In the genomic region with DNA sequence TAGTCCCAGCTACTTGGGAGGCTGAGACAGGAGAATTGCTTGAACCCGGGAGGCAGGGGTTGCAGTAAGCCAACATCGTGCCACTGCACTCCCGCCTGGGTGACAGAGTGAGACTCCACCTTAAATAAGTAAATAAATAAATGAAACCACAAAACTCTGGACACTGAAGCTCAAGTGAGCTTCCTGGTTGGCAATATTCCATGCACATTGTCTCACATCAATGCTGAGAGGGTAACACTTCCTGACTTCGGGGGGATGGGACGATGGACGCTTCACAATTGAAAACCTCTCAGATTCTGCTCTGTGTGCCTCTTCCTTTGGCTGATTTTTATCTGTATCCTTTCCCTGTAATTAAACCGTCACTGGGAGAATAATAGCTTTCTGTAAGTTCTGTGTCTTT, we compare ENCODE assay signal across 13 cellular contexts.
DNase-seq lines count a peak whose midpoint lies in the region; ATAC-seq and TF ChIP-seq lines count a peak whose summit lies in the region.
"Had no signal": no experiment of that assay in that cellular context is flagged by ENCODE, and none has a peak within 500 bp of the region (broad histone marks: within the 10 kb centered on the region; RNA-seq: fewer than 3 reads in every experiment).

No MANE protein-coding gene starts in this region.

- DNase-seq in DMS153 (lab: John Stamatoyannopoulos, UW) (peak; percentile 96), M059J (ENCODE audit: low read depth) (peak; percentile 87), lung microvascular endothelial cell (ENCODE audit: low read depth in 2 of 2) (peak; percentile 73 to 88), iPS-NIHi7 (ENCODE audit: extremely low spot score) (no peak), CD1c-positive myeloid dendritic cell (ENCODE audit: extremely low spot score) (no peak)
- no peak for DNase-seq in stimulated activated CD4-positive, alpha-beta T cell treated with anti-CD3 and anti-CD28 coated beads, Interleukin-2, amount 100 ng/mL, for 48 hours
- DNase-seq: activated CD4-positive, alpha-beta T cell treated with anti-CD3 and anti-CD28 coated beads, Interleukin-2, amount 10 ng/mL, durations not matched to agents 24 days and 14 days; DND-41; effector CD4-positive, alpha-beta T cell; foreskin melanocyte; NCI-H146 had no signal

- ATAC-seq in HG03095 (IDR thresholded peaks at IDR 0.05; ENCODE audit: unreplicated experiment) = no peak

TF ChIP-seq in PFSK-1, 5 proteins besides CTCF, POLR2A, EP300 and RAD21:
- TF ChIP-seq FOXP2 (optimal IDR thresholded peaks at IDR 0.05; ENCODE audit: borderline replicate concordance, extremely low read depth, extremely low read length, insufficient read depth) (peak; percentile 27), POLR2AphosphoS5 (IDR thresholded peaks at IDR 0.05; ENCODE audit: low read depth, low read length) (no peak; the same call in 1 of the 2 replicates), REST (IDR thresholded peaks at IDR 0.05; ENCODE audit: insufficient read depth in 1 of 2, low read depth in 2 of 2, low read length in 2 of 2) (peak in 1 of 2 experiments; percentile 68; a peak in 1 of 4 replicates), SIN3A (IDR thresholded peaks at IDR 0.05; ENCODE audit: borderline replicate concordance, insufficient read depth, low read length) (peak; percentile 60; the same call in 1 of the 2 replicates)

Comparison
In these comparisons a context has a peak if more than half of its experiments do, and no peak if none do; other contexts are left out.
1. DNase-seq: peak in DMS153 (single experiment), M059J (single experiment) and lung microvascular endothelial cell (2 of 2); none in iPS-NIHi7 (single experiment), CD1c-positive myeloid dendritic cell (single experiment) and stimulated activated CD4-positive, alpha-beta T cell treated with anti-CD3 and anti-CD28 coated beads, Interleukin-2, amount 100 ng/mL, for 48 hours (0 of 2).